Comparison of ENCODE assay signal across 8 cellular contexts in the genomic region with DNA sequence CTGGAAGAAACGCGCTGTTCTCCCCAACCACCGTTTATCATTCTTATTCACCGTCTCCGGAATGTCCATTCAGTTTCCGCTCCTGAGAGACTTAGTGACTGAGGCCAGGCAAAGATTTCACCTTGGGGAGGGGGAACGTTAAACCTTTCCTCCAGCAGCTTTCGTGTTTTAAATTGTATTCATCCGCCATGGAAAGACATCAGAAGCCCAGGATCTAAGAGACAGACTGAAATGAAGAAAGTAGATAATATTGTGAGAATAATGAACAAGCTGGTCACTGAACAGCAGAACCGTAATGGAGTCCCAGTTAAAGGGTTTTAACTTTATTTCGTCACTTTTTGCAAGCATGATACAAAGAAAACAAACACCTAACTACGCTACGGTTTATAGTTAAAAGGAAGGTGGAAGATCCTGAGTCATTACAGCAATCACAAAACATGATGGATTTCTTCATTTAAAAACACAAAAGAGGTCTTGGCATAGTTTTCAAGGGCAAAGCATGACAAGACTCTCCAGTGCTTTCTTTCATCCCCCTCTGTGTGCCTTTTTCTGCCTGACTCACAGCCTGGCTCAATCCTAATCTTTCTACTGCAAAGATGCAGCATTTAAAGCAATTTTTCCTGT. TPM values are rescaled to one million over a fixed set of nuclear protein-coding genes. Genes with fewer than 3 reads are reported as not detected.
DNase-seq lines count a peak whose midpoint lies in the region; ATAC-seq, FAIRE-seq and TF ChIP-seq lines count a peak whose summit lies in the region.

No MANE protein-coding gene starts in this region.

- CTCF ChIA-PET in T-cell (lab: Charles Lee) = interaction anchor here (0.5 to 0.6 kb wide), 3 partner anchors 14 to 1304 kb away, joined by 3 to 5 read pairs (median 4); no protein-coding TSS in a partner anchor

- peaks cover 17 to 21% (median 19%) of the 10 kb centered on the region in 3 donors for H3K4me1 ChIP-seq in pancreas

- WGBS in pancreas, 2 donors = 1% methylated on average over 13 of the region's 13 CpGs

- no peaks in the 10 kb centered on the region for H3K9me3 ChIP-seq in pancreas

- peak overlapping the region; percentile 97 for H3K4me3 Mint-ChIP-seq in stimulated activated naive CD8-positive, alpha-beta T cell treated with anti-CD3 and anti-CD28 coated beads, Interleukin-15, Interleukin-2, amounts not matched to agents 100 ng/mL and 50 ng/mL, for 24 hours
- peak overlapping the region; percentile 84 to 92 (median 90) for H3K4me3 Mint-ChIP-seq in T-cell

- TF ChIP-seq CTCF in fibroblast of pulmonary artery (IDR thresholded peaks at IDR 0.05; ENCODE audit: low read length, missing control alignments) (no peak), pancreas (IDR thresholded peaks at IDR 0.05) (no peak)

- H3K4me3 ChIP-seq in fibroblast of pulmonary artery (replicated peaks; ENCODE audit: low read depth, low read length) = peak overlapping the region; percentile 75
- peak overlapping the region; percentile 79 to 92 (median 87) for H3K4me3 ChIP-seq in pancreas

- H3K4me1 Mint-ChIP-seq in stimulated activated naive CD8-positive, alpha-beta T cell treated with anti-CD3 and anti-CD28 coated beads, Interleukin-15, Interleukin-2, amounts not matched to agents 100 ng/mL and 50 ng/mL, for 24 hours (ENCODE audit: low read depth) = peaks cover 69% of the 10 kb centered on the region
- peaks cover 33 to 39% (median 37%) of the 10 kb centered on the region in 3 donors for H3K4me1 Mint-ChIP-seq in T-cell

- no peak for FAIRE-seq in pancreas (lab: Jason Lieb, UNC)

- no peaks in the 10 kb centered on the region for H3K9me3 Mint-ChIP-seq in stimulated activated naive CD8-positive, alpha-beta T cell treated with anti-CD3 and anti-CD28 coated beads, Interleukin-15, Interleukin-2, amounts not matched to agents 100 ng/mL and 50 ng/mL, for 24 hours
- H3K9me3 Mint-ChIP-seq in T-cell = no peaks in the 10 kb centered on the region

- intact Hi-C loops in pancreas (cut with DNase I) = no loop called here

- no peaks in the 10 kb centered on the region for H3K36me3 ChIP-seq in pancreas

- no peaks in the 10 kb centered on the region for H3K27me3 Mint-ChIP-seq in stimulated activated naive CD8-positive, alpha-beta T cell treated with anti-CD3 and anti-CD28 coated beads, Interleukin-15, Interleukin-2, amounts not matched to agents 100 ng/mL and 50 ng/mL, for 24 hours
- peaks cover 0 to 3% of the 10 kb centered on the region in 2 donors for H3K27me3 Mint-ChIP-seq in T-cell

- peaks cover 9% of the 10 kb centered on the region for H3K36me3 Mint-ChIP-seq in stimulated activated naive CD8-positive, alpha-beta T cell treated with anti-CD3 and anti-CD28 coated beads, Interleukin-15, Interleukin-2, amounts not matched to agents 100 ng/mL and 50 ng/mL, for 24 hours (ENCODE audit: low read depth)
- H3K36me3 Mint-ChIP-seq in T-cell = no peaks in the 10 kb centered on the region

- POLR2A ChIA-PET in T-cell (lab: Charles Lee) = no interaction called here

- ATAC-seq in stimulated activated naive CD8-positive, alpha-beta T cell treated with anti-CD3 and anti-CD28 coated beads, Interleukin-15, Interleukin-2, amounts not matched to agents 100 U/mL and 50 U/mL, for 24 hours = no peak
- no peak for ATAC-seq in T-cell (replicated peaks in 1 of 4)
- ATAC-seq in pancreas = peak in 2 of 4 donors; percentile 7 to 14

- H3K27ac Mint-ChIP-seq in stimulated activated naive CD8-positive, alpha-beta T cell treated with anti-CD3 and anti-CD28 coated beads, Interleukin-15, Interleukin-2, amounts not matched to agents 100 ng/mL and 50 ng/mL, for 24 hours = peak overlapping the region; percentile 95
- H3K27ac Mint-ChIP-seq in T-cell = peak overlapping the region; percentile 80 to 92

- H3K27ac ChIP-seq in pancreas = peak overlapping the region; percentile 98 to 99 (median 98)

- H3K27me3 ChIP-seq in pancreas = no peaks in the 10 kb centered on the region

- no peak for DNase-seq in stimulated activated naive CD8-positive, alpha-beta T cell treated with anti-CD3 and anti-CD28 coated beads, Interleukin-15, Interleukin-2, amounts not matched to agents 100 U/mL and 50 U/mL, for 24 hours
- DNase-seq in T-cell (no peak), fibroblast of pulmonary artery (ENCODE audit: low read depth) (peak; percentile 66), pancreas (no peak), T1000 (lab: John Stamatoyannopoulos, UW) (no peak), NK-92 (lab: John Stamatoyannopoulos, UW; ENCODE audit: unreplicated experiment) (no peak)
- DNase-seq in activated CD4-positive, CD25-positive, alpha-beta regulatory T cell (lab: John Stamatoyannopoulos, UW) = no peak

RNA-seq across cellular contexts. Expression of gene SLC19A2, which starts 0.6 kb away (rescaled TPM):
- total RNA-seq in T-cell (1 to 10 TPM; 2.7 to 4.7 (median 3.8) TPM), pancreas (1 to 10 TPM; 3.7 to 9.2 (median 6.7) TPM)
- polyA plus RNA-seq in pancreas = 10 to 100 TPM; 10.0 to 10.1 TPM

RNA-seq across cellular contexts. Expression of gene CCDC181, which starts 59.1 kb away (rescaled TPM):
- total RNA-seq in T-cell = not detected
- total RNA-seq in pancreas = 1 to 10 TPM in 2 of 6 donors, under 1 TPM in 4; 0.65 to 2.6 (median 0.80) TPM
- 1 to 10 TPM; 1.9 to 4.3 TPM for polyA plus RNA-seq in pancreas
